Comparison of ENCODE assay signal across 1 cellular context in the genomic region with DNA sequence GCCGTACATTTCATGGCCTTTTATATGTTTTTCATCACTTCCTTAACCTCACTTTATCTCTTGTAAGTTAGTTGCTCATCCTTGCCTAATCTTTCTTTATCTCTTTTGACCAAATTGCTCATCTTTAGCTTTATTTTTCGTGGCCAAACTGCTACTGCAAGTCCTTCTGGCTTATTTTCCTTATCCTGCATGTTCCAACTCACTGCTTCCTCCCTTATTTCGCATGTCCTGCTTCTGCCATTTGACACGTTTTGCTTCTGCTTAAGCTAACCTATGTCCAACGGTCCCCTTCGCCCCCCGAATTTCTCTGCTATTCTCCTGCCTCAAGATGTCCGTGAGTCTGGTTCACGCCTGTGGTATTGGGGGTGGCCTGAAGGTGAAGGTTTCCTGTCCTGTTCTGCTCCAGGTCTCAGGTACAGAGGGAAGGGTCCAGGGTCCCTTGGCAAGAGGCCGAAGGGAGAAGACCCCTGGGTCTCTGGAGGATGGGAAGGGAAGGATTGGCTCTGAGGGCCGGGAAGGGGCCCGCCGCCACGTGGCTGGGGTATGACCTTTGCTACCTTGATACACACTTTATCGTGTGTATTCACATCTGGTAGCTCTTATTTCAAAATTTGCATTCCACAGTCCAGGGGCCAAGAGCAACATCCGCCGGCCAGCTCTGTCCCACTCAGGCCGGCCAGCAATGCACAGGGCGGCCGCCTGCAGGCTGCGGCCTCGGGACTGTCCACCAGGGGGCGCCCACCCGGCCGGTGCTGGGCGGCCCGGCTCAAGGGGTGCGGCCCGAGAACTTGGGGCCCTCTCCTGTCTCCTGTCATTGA.
TF ChIP-seq lines count a peak whose summit lies in the region.

No MANE protein-coding gene starts in this region.

TF ChIP-seq in K562, 482 proteins besides CTCF, POLR2A, EP300 and RAD21 (continued from another document and continues in another):
- TF ChIP-seq BCLAF1 (IDR thresholded peaks at IDR 0.05; ENCODE audit: borderline replicate concordance in 1 of 2, control insufficient read depth in 1 of 2, low read depth in 2 of 2, low read length in 1 of 2), result no peak
- no peak for TF ChIP-seq SUPT5H (IDR thresholded peaks at IDR 0.05)
- TF ChIP-seq, protein P1, sequence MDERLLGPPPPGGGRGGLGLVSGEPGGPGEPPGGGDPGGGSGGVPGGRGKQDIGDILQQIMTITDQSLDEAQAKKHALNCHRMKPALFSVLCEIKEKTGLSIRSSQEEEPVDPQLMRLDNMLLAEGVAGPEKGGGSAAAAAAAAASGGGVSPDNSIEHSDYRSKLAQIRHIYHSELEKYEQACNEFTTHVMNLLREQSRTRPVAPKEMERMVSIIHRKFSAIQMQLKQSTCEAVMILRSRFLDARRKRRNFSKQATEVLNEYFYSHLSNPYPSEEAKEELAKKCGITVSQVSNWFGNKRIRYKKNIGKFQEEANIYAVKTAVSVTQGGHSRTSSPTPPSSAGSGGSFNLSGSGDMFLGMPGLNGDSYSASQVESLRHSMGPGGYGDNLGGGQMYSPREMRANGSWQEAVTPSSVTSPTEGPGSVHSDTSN (CRISPR knock-in tag; IDR thresholded peaks at IDR 0.05; ENCODE audit: low read depth), result no peak
- TF ChIP-seq, protein P1 (tag; conservative IDR thresholded peaks at IDR 0.05; ENCODE audit: low read depth), result no peak
- no peak for TF ChIP-seq NFIX (CRISPR knock-in tag; IDR thresholded peaks at IDR 0.05; ENCODE audit: low read depth)
- TF ChIP-seq BRF1 (IDR thresholded peaks at IDR 0.05; ENCODE audit: borderline replicate concordance, extremely low read depth, insufficient read length), result no peak
- TF ChIP-seq ZNF318 (IDR thresholded peaks at IDR 0.05; ENCODE audit: borderline replicate concordance in 1 of 2, low read depth in 1 of 2), result 0 out of 4 replicates have a peak, but pooled peaks of 1 of the 2 experiments have one; percentile 47
- no peak for TF ChIP-seq XRCC4 (IDR thresholded peaks at IDR 0.05; ENCODE audit: extremely low read depth, insufficient read depth, insufficient read length)
- TF ChIP-seq, protein P2, sequence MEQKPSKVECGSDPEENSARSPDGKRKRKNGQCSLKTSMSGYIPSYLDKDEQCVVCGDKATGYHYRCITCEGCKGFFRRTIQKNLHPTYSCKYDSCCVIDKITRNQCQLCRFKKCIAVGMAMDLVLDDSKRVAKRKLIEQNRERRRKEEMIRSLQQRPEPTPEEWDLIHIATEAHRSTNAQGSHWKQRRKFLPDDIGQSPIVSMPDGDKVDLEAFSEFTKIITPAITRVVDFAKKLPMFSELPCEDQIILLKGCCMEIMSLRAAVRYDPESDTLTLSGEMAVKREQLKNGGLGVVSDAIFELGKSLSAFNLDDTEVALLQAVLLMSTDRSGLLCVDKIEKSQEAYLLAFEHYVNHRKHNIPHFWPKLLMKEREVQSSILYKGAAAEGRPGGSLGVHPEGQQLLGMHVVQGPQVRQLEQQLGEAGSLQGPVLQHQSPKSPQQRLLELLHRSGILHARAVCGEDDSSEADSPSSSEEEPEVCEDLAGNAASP (IDR thresholded peaks at IDR 0.05), result no peak
- peak; percentile 96 for TF ChIP-seq NBN (IDR thresholded peaks at IDR 0.05; ENCODE audit: low read depth)
- no peak for TF ChIP-seq NFE2L1 (tag; IDR thresholded peaks at IDR 0.05; ENCODE audit: borderline replicate concordance, low read depth)
- TF ChIP-seq CC2D1A (IDR thresholded peaks at IDR 0.05), result peak; percentile 54; the same call in 1 of the 2 replicates
- no peak for TF ChIP-seq FOXJ2 (tag; IDR thresholded peaks at IDR 0.05)
- TF ChIP-seq JUNB (CRISPR knock-in tag; conservative IDR thresholded peaks at IDR 0.05), result no peak
- TF ChIP-seq TOE1 (IDR thresholded peaks at IDR 0.05; ENCODE audit: borderline replicate concordance), result peak; percentile 72
- TF ChIP-seq TOE1 (CRISPR knock-in tag; IDR thresholded peaks at IDR 0.05; ENCODE audit: borderline replicate concordance, low read depth), result no peak
- TF ChIP-seq CREM (IDR thresholded peaks at IDR 0.05; ENCODE audit: low read depth), result peak; percentile 38; the same call in 1 of the 2 replicates
- no peak for TF ChIP-seq CREB3 (tag; conservative IDR thresholded peaks at IDR 0.05; ENCODE audit: low read depth)
- TF ChIP-seq, protein P3, sequence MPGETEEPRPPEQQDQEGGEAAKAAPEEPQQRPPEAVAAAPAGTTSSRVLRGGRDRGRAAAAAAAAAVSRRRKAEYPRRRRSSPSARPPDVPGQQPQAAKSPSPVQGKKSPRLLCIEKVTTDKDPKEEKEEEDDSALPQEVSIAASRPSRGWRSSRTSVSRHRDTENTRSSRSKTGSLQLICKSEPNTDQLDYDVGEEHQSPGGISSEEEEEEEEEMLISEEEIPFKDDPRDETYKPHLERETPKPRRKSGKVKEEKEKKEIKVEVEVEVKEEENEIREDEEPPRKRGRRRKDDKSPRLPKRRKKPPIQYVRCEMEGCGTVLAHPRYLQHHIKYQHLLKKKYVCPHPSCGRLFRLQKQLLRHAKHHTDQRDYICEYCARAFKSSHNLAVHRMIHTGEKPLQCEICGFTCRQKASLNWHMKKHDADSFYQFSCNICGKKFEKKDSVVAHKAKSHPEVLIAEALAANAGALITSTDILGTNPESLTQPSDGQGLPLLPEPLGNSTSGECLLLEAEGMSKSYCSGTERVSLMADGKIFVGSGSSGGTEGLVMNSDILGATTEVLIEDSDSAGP (CRISPR knock-in tag; IDR thresholded peaks at IDR 0.05), result 0 out of 2 replicates have a peak, but pooled peaks have one; percentile 15
- TF ChIP-seq, protein P4, sequence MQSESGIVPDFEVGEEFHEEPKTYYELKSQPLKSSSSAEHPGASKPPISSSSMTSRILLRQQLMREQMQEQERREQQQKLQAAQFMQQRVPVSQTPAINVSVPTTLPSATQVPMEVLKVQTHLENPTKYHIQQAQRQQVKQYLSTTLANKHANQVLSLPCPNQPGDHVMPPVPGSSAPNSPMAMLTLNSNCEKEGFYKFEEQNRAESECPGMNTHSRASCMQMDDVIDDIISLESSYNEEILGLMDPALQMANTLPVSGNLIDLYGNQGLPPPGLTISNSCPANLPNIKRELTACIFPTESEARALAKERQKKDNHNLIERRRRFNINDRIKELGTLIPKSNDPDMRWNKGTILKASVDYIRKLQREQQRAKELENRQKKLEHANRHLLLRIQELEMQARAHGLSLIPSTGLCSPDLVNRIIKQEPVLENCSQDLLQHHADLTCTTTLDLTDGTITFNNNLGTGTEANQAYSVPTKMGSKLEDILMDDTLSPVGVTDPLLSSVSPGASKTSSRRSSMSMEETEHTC (IDR thresholded peaks at IDR 0.05), result no peak
- no peak; the same call in 1 of the 2 replicates for TF ChIP-seq ZNF263 (CRISPR knock-in tag; IDR thresholded peaks at IDR 0.05; ENCODE audit: borderline replicate concordance)
- TF ChIP-seq POLR3G (IDR thresholded peaks at IDR 0.05; ENCODE audit: extremely low read depth, insufficient read length, insufficient replicate concordance), result no peak
- no peak for TF ChIP-seq IRF2 (CRISPR knock-in tag; IDR thresholded peaks at IDR 0.05)
- TF ChIP-seq THRAP3 (IDR thresholded peaks at IDR 0.05; ENCODE audit: borderline replicate concordance), result no peak
- TF ChIP-seq, protein P5, sequence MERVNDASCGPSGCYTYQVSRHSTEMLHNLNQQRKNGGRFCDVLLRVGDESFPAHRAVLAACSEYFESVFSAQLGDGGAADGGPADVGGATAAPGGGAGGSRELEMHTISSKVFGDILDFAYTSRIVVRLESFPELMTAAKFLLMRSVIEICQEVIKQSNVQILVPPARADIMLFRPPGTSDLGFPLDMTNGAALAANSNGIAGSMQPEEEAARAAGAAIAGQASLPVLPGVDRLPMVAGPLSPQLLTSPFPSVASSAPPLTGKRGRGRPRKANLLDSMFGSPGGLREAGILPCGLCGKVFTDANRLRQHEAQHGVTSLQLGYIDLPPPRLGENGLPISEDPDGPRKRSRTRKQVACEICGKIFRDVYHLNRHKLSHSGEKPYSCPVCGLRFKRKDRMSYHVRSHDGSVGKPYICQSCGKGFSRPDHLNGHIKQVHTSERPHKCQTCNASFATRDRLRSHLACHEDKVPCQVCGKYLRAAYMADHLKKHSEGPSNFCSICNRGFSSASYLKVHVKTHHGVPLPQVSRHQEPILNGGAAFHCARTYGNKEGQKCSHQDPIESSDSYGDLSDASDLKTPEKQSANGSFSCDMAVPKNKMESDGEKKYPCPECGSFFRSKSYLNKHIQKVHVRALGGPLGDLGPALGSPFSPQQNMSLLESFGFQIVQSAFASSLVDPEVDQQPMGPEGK (CRISPR knock-in tag; IDR thresholded peaks at IDR 0.05; ENCODE audit: borderline replicate concordance), result no peak
